In the genomic region with DNA sequence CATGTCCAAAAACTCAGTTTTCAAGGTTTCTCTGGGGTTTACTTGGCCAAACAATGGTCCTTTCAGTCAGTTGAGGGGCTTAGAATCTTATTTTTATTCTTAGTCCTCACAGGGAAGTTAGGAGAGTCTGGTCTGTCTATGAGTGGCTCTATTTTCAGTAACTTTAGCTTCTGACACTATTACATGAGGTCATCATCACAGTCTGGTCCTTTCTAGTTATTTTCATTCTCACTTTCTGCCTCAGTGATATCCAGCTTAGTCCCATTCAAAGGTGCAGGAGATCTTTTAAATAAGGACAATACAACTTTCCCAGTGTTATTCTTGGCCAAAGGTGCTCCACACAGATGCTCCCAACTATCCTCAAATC, we compare ENCODE assay signal across 12 cellular contexts. TPM values are rescaled to one million over a fixed set of nuclear protein-coding genes. Genes with fewer than 3 reads are reported as not detected.
DNase-seq lines count a peak whose midpoint lies in the region; ATAC-seq, FAIRE-seq and TF ChIP-seq lines count a peak whose summit lies in the region.
"Had no signal": no experiment of that assay in that cellular context is flagged by ENCODE, and none has a peak within 500 bp of the region (broad histone marks: within the 10 kb centered on the region; RNA-seq: fewer than 3 reads in every experiment).

No MANE protein-coding gene starts in this region.

- H3K27ac ChIP-seq in brain microvascular endothelial cell: no peak overlapping the region
- H3K27ac ChIP-seq: upper lobe of left lung had no signal

- H3K4me3 ChIP-seq in GM12865 (ENCODE audit: low read depth, low read length) (peak overlapping the region; percentile 10), brain microvascular endothelial cell (ENCODE audit: low read depth, low read length) (no peak overlapping the region)
- H3K4me3 ChIP-seq: lung, upper lobe of left lung had no signal

- H3K27me3 ChIP-seq in brain microvascular endothelial cell (replicated peaks): no peaks in the 10 kb centered on the region
- H3K27me3 ChIP-seq: upper lobe of left lung had no signal

- DNase-seq in GM12865 (ENCODE audit: low read depth): no peak
- no peak for DNase-seq in NOMO-1 (lab: John Stamatoyannopoulos, UW; ENCODE audit: unreplicated experiment in 2 of 2)
- no peak for DNase-seq in H54 (ENCODE audit: insufficient read length, low spot score)
- DNase-seq in omental fat pad (ENCODE audit: low spot score): no peak
- no peak for DNase-seq in brain microvascular endothelial cell
- DNase-seq: activated CD8-positive, alpha-beta memory T cell treated with anti-CD3 and anti-CD28 coated beads for 24 hours; effector CD4-positive, alpha-beta T cell; upper lobe of left lung had no signal

- no peak for TF ChIP-seq POLR2A in H54 (IDR thresholded peaks at IDR 0.05; ENCODE audit: low read depth, low read length)

- FAIRE-seq in H54 (lab: Jason Lieb, UNC): no peak

- in situ Hi-C loops in brain microvascular endothelial cell (cut with HindIII; ENCODE audit: low pct_ligation_motif_present, low sequenced_read_pairs): no loop called here

- ATAC-seq in GM19372 (IDR thresholded peaks at IDR 0.05; ENCODE audit: low read depth, unreplicated experiment): peak; percentile 40
- peak; percentile 34 for ATAC-seq in HG02763 (IDR thresholded peaks at IDR 0.05; ENCODE audit: unreplicated experiment)
- peak; percentile 53 for ATAC-seq in HG03521 (IDR thresholded peaks at IDR 0.05; ENCODE audit: unreplicated experiment)
- ATAC-seq in omental fat pad (ENCODE audit: low FRiP score): no peak

- no peaks in the 10 kb centered on the region for H3K36me3 ChIP-seq in brain microvascular endothelial cell (replicated peaks)
- H3K36me3 ChIP-seq: upper lobe of left lung had no signal

- TF ChIP-seq CTCF in GM12865 (IDR thresholded peaks at IDR 0.05; ENCODE audit: insufficient read depth, low read depth, low read length, missing control alignments) (no peak), omental fat pad (IDR thresholded peaks at IDR 0.05) (no peak), brain microvascular endothelial cell (IDR thresholded peaks at IDR 0.05; ENCODE audit: low read depth, low read length, missing control alignments) (no peak)

RNA-seq across cellular contexts. Expression of a gene that starts 30.0 kb away (rescaled TPM):
- 10 to 100 TPM in 3 of 4 donors, 1 to 10 TPM in 1; 4.9 to 20.6 (median 10.7) TPM for total RNA-seq in omental fat pad
